11 cellular contexts compared by ENCODE assay signal in the genomic region with DNA sequence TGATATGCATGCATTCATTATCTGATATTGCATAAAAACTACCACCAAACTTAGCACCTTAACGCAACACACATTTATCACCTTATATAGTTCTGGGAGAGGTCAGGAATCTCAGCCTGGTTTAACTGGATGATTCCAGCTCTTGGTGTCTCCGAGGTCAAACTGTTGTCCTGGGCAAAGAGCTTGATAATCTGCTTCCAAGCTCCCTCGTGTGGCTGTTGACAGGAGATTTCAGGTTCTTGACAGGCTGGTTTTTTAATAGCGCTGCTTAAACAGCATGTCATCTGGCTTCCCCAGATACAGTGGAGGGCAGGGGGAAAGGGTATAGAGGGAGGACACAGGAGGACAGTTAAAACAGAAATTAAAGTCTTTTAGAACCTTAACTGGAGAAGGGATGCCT.
A peak's percentile ranks its signal among the peaks of the same experiment; 100 is the strongest.
DNase-seq lines count a peak whose midpoint lies in the region; ATAC-seq, FAIRE-seq and TF ChIP-seq lines count a peak whose summit lies in the region.
"Had no signal": no experiment of that assay in that cellular context is flagged by ENCODE, and none has a peak within 500 bp of the region (broad histone marks: within the 10 kb centered on the region; RNA-seq: fewer than 3 reads in every experiment).

No MANE protein-coding gene starts in this region.

- H3K27me3 Mint-ChIP-seq in activated CD8-positive, alpha-beta memory T cell treated with anti-CD3 and anti-CD28 coated beads, Interleukin-2, amount 10 ng/mL, durations not matched to agents 7 days and 5 days, result no peaks in the 10 kb centered on the region

- in situ Hi-C loops in SK-MEL-5 (cut with HindIII; ENCODE audit: low pct_unique_long_range_greater_than_20kb, low sequenced_read_pairs), result no loop called here

- no peaks in the 10 kb centered on the region for H3K27me3 ChIP-seq in AG04450 (ENCODE audit: control insufficient read depth, insufficient read depth, low read length)
- no peaks in the 10 kb centered on the region for H3K27me3 ChIP-seq in Karpas-422 (ENCODE audit: low read length)

- no peak overlapping the region for H3K4me3 Mint-ChIP-seq in activated CD8-positive, alpha-beta memory T cell treated with anti-CD3 and anti-CD28 coated beads, Interleukin-2, amount 10 ng/mL, durations not matched to agents 7 days and 5 days
- H3K4me3 Mint-ChIP-seq: stimulated activated effector memory CD8-positive, alpha-beta T cell treated with anti-CD3 and anti-CD28 coated beads, Interleukin-12 subunit alpha, Interleukin-12 subunit beta, amount 100 ng/mL, for 72 hours had no signal

- H3K4me1 ChIP-seq in Karpas-422 (ENCODE audit: low read length), result no peaks in the 10 kb centered on the region
- H3K4me1 ChIP-seq: prostate gland had no signal

- H3K36me3 ChIP-seq in Karpas-422 (ENCODE audit: insufficient read depth, low read length), result no peaks in the 10 kb centered on the region
- H3K36me3 ChIP-seq: prostate gland had no signal

- no peak overlapping the region for H3K27ac Mint-ChIP-seq in activated CD8-positive, alpha-beta memory T cell treated with anti-CD3 and anti-CD28 coated beads, Interleukin-2, amount 10 ng/mL, durations not matched to agents 7 days and 5 days
- H3K27ac Mint-ChIP-seq: stimulated activated effector memory CD8-positive, alpha-beta T cell treated with anti-CD3 and anti-CD28 coated beads, Interleukin-12 subunit alpha, Interleukin-12 subunit beta, amount 100 ng/mL, for 72 hours had no signal

- no peaks in the 10 kb centered on the region for H3K9me2 ChIP-seq in Karpas-422 (replicated peaks; ENCODE audit: insufficient read depth, low read length)

- H3K4me1 Mint-ChIP-seq in activated CD8-positive, alpha-beta memory T cell treated with anti-CD3 and anti-CD28 coated beads, Interleukin-2, amount 10 ng/mL, durations not matched to agents 7 days and 5 days, result no peaks in the 10 kb centered on the region
- H3K4me1 Mint-ChIP-seq: stimulated activated effector memory CD8-positive, alpha-beta T cell treated with anti-CD3 and anti-CD28 coated beads, Interleukin-12 subunit alpha, Interleukin-12 subunit beta, amount 100 ng/mL, for 72 hours had no signal

- no peak overlapping the region for H3K9ac ChIP-seq in Karpas-422 (ENCODE audit: low read length)

- peaks cover 2% of the 10 kb centered on the region for H3K9me3 Mint-ChIP-seq in activated CD8-positive, alpha-beta memory T cell treated with anti-CD3 and anti-CD28 coated beads, Interleukin-2, amount 10 ng/mL, durations not matched to agents 7 days and 5 days (ENCODE audit: low read depth)

- no peak for ATAC-seq in activated CD8-positive, alpha-beta memory T cell treated with anti-CD3 and anti-CD28 coated beads, Interleukin-2, amount 10 ng/mL, durations not matched to agents 7 days and 5 days
- ATAC-seq: stimulated activated effector memory CD8-positive, alpha-beta T cell treated with anti-CD3 and anti-CD28 coated beads, Interleukin-12 subunit alpha, Interleukin-12 subunit beta, amount 100 ng/mL, for 72 hours had no signal

- H2AFZ ChIP-seq in Karpas-422 (ENCODE audit: low read length), result no peak overlapping the region

- CTCF ChIA-PET in AG04450 (lab: Charles Lee), result no interaction called here
- CTCF ChIA-PET in activated CD8-positive, alpha-beta memory T cell treated with anti-CD3 and anti-CD28 coated beads, Interleukin-2, amount 10 ng/mL, durations not matched to agents 7 days and 5 days (lab: Charles Lee), result interaction anchor here (0.9 kb wide), 1 partner anchor 78 kb away, joined by 3 read pairs; no protein-coding TSS in a partner anchor

- DNase-seq in AG04450 (ENCODE audit: low read depth, low spot score) (no peak), Karpas-422 (peak; percentile 55), SK-MEL-5 (ENCODE audit: low read depth, low spot score) (peak; percentile 58), inferior parietal cortex (ENCODE audit: extremely low spot score) (peak; percentile 18), GM12892 (ENCODE audit: insufficient read length) (no peak), T-helper 1 cell (no peak), HuH-7.5 (ENCODE audit: low spot score) (no peak)
- DNase-seq in activated CD8-positive, alpha-beta memory T cell treated with anti-CD3 and anti-CD28 coated beads, Interleukin-2, amount 10 ng/mL, durations not matched to agents 7 days and 5 days, result no peak
- DNase-seq: activated naive CD4-positive, alpha-beta T cell treated with anti-CD3 and anti-CD28 coated beads, Interleukin-2, amount 50 U/mL, for 16 hours had no signal

- H3K79me2 ChIP-seq in Karpas-422 (ENCODE audit: low read length), result no peaks in the 10 kb centered on the region

- H3K27ac ChIP-seq in AG04450 (ENCODE audit: low read depth, low read length) (no peak overlapping the region), Karpas-422 (ENCODE audit: low read length) (no peak overlapping the region)
- H3K27ac ChIP-seq: prostate gland had no signal

- H4K20me1 ChIP-seq in Karpas-422 (ENCODE audit: insufficient read depth, low read depth, low read length), result no peaks in the 10 kb centered on the region

- no peak for TF ChIP-seq POLR2A in GM12892 (IDR thresholded peaks at IDR 0.05; ENCODE audit: low read depth, low read length)

- no peak for FAIRE-seq in GM12892 (lab: Jason Lieb, UNC)

- POLR2A ChIA-PET in AG04450 (lab: Yijun Ruan, JAX), result no interaction called here

- H3K4me3 ChIP-seq in AG04450 (ENCODE audit: low read depth, low read length) (no peak overlapping the region), Karpas-422 (ENCODE audit: low read length) (no peak overlapping the region)
- H3K4me3 ChIP-seq: prostate gland had no signal

- H3K9me3 ChIP-seq in AG04450 (ENCODE audit: control insufficient read depth, insufficient read depth, low read length) (no peaks in the 10 kb centered on the region), Karpas-422 (ENCODE audit: low read length) (no peaks in the 10 kb centered on the region)
- H3K9me3 ChIP-seq: prostate gland had no signal

- H3K4me2 ChIP-seq in Karpas-422 (ENCODE audit: low read depth, low read length, poor library complexity, severe bottlenecking), result no peak overlapping the region

- TF ChIP-seq CTCF in AG04450 (IDR thresholded peaks at IDR 0.05; ENCODE audit: low read depth, low read length), result peak; percentile 17; the same call in 1 of the 2 replicates

- no peaks in the 10 kb centered on the region for H3K36me3 Mint-ChIP-seq in activated CD8-positive, alpha-beta memory T cell treated with anti-CD3 and anti-CD28 coated beads, Interleukin-2, amount 10 ng/mL, durations not matched to agents 7 days and 5 days
- H3K36me3 Mint-ChIP-seq: stimulated activated effector memory CD8-positive, alpha-beta T cell treated with anti-CD3 and anti-CD28 coated beads, Interleukin-12 subunit alpha, Interleukin-12 subunit beta, amount 100 ng/mL, for 72 hours had no signal

Comparison
In these comparisons a context has a peak if more than half of its experiments do, and no peak if none do; other contexts are left out.
1. DNase-seq: peak in Karpas-422 (single experiment), SK-MEL-5 (single experiment) and inferior parietal cortex (single experiment); none in AG04450 (single experiment), GM12892 (single experiment), T-helper 1 cell (0 of 5), HuH-7.5 (single experiment) and activated CD8-positive, alpha-beta memory T cell treated with anti-CD3 and anti-CD28 coated beads, Interleukin-2, amount 10 ng/mL, durations not matched to agents 7 days and 5 days (single experiment).